In the genomic region with DNA sequence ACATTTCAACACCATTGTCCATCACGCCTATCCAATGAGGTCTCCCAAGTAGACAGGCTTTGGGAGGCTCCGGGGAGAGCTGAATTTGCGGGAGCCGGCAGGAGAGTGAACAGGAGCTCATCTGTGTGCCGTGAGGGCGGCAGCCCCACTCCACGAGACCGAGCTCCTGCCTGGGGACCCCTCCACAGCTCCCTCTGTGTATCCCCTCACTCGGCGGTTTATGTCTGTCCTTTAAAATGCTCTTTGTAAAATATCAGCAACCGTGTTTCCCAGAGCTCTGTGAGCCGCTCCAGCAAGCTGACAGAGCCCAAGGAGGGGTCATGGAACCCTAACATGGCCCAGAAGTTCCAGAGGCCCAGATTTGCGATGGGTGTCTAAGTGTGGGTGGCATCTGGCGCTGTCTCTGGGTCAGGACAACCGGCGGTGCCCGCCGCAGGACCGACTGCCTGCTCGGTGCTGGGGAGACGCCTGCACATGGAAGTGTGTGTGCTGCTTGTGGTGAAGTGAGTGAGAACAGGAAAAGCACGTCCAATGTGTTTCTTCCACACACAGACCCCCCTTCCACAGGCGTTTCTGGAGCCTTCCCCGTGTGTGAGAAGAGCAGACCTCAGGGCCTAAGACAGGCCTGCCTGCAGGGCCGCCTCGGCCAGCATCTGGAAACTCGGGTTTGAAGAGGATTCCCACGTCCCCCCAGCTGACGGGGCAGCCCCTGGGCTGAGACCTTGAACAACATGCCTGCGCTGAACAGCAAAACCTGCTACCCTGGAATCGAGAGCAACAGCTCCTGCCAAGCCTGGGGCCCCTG, we compare ENCODE assay signal across 26 cellular contexts. TPM values are rescaled to one million over a fixed set of nuclear protein-coding genes. Genes with fewer than 3 reads are reported as not detected.
DNase-seq lines count a peak whose midpoint lies in the region; ATAC-seq and TF ChIP-seq lines count a peak whose summit lies in the region.
"Had no signal": no experiment of that assay in that cellular context is flagged by ENCODE, and none has a peak within 500 bp of the region (broad histone marks: within the 10 kb centered on the region; RNA-seq: fewer than 3 reads in every experiment).

No MANE protein-coding gene starts in this region.

- CTCF ChIA-PET in activated CD8-positive, alpha-beta memory T cell treated with anti-CD3 and anti-CD28 coated beads, Interleukin-2, amount 10 ng/mL, durations not matched to agents 7 days and 5 days (lab: Charles Lee): no interaction called here

- no peak overlapping the region for H3K4me3 Mint-ChIP-seq in activated CD8-positive, alpha-beta memory T cell treated with anti-CD3 and anti-CD28 coated beads, Interleukin-2, amount 10 ng/mL, durations not matched to agents 7 days and 5 days
- no peak overlapping the region for H3K4me3 Mint-ChIP-seq in HFFc6
- H3K4me3 Mint-ChIP-seq: activated T-cell treated with anti-CD3 and anti-CD28 coated beads, Interleukin-2, amount 50 U/mL, for 72 hours; dendritic cell treated with granulocyte-macrophage colony-stimulating factor and Interleukin-4, amounts not matched to agents 40 ng/mL and 50 ng/mL, for 4 days had no signal

- DNase-seq in activated CD4-positive, alpha-beta T cell treated with anti-CD3 and anti-CD28 coated beads for 1 hour: peak; percentile 6
- no peak for DNase-seq in activated CD4-positive, alpha-beta T cell treated with anti-CD3 and anti-CD28 coated beads for 4 hours
- DNase-seq in activated CD8-positive, alpha-beta memory T cell treated with anti-CD3 and anti-CD28 coated beads, Interleukin-2, amount 10 ng/mL, durations not matched to agents 7 days and 5 days: peak; percentile 33
- peak in 2 of 3 donors; percentile 0 to 14 for DNase-seq in mucosa of descending colon
- DNase-seq in suprapubic skin (ENCODE audit: low spot score in 2 of 2): peak; percentile 50 to 69
- DNase-seq in activated gamma-delta T cell treated with Interleukin-2 at 50 U/mL for 16 hours: no peak
- DNase-seq in HFFc6: no peak
- DNase-seq: activated T-cell treated with anti-CD3 and anti-CD28 coated beads, Interleukin-2, amount 50 U/mL, for 72 hours; BE2C; Caco-2; foreskin fibroblast; mammary epithelial cell; NCI-H1105 treated with DMSO at 0.1 percent for 48 hours; stimulated activated CD4-positive, alpha-beta T cell treated with anti-CD3 and anti-CD28 coated beads, Interleukin-1b, Interleukin-23, amount 100 ng/mL, for 48 hours; stimulated activated naive CD4-positive, alpha-beta T cell; T-helper 2 cell; trophoblast cell had no signal

- H3K4me1 Mint-ChIP-seq in activated CD8-positive, alpha-beta memory T cell treated with anti-CD3 and anti-CD28 coated beads, Interleukin-2, amount 10 ng/mL, durations not matched to agents 7 days and 5 days: peaks cover 26% of the 10 kb centered on the region
- no peaks in the 10 kb centered on the region for H3K4me1 Mint-ChIP-seq in HFFc6 (ENCODE audit: low read depth)

- no peaks in the 10 kb centered on the region for H3K9me3 ChIP-seq in mucosa of descending colon
- H3K9me3 ChIP-seq in suprapubic skin: no peaks in the 10 kb centered on the region
- H3K9me3 ChIP-seq: BE2C, Caco-2, Peyer's patch had no signal

- H3K4me1 ChIP-seq in mucosa of descending colon (ENCODE audit: low read depth) (no peaks in the 10 kb centered on the region), suprapubic skin (peaks cover 7% of the 10 kb centered on the region)
- H3K4me1 ChIP-seq: BE2C, Caco-2, Peyer's patch, SJSA1 had no signal

- TF ChIP-seq POLR2A in suprapubic skin (IDR thresholded peaks at IDR 0.05): no peak

- 97% methylated on average over 26 of the region's 31 CpGs for WGBS in suprapubic skin

- intact Hi-C loops in mucosa of descending colon (cut with DNase I, micrococcal nuclease): no loop called here

- no peaks in the 10 kb centered on the region for H3K9me3 Mint-ChIP-seq in activated CD8-positive, alpha-beta memory T cell treated with anti-CD3 and anti-CD28 coated beads, Interleukin-2, amount 10 ng/mL, durations not matched to agents 7 days and 5 days (ENCODE audit: low read depth)
- H3K9me3 Mint-ChIP-seq in HFFc6: peaks cover 21% of the 10 kb centered on the region; the same call in 1 of the 2 replicates
- H3K9me3 Mint-ChIP-seq: activated T-cell treated with anti-CD3 and anti-CD28 coated beads, Interleukin-2, amount 50 U/mL, for 72 hours had no signal

- H3K27ac ChIP-seq in suprapubic skin: no peak overlapping the region
- H3K27ac ChIP-seq: 22Rv1, hepatocyte, HL-60, Peyer's patch, SJSA1, WERI-Rb-1 had no signal

- no peaks in the 10 kb centered on the region for H3K27me3 ChIP-seq in suprapubic skin
- H3K27me3 ChIP-seq: BE2C, hepatocyte, Peyer's patch, SJSA1 had no signal

- H3K36me3 ChIP-seq in mucosa of descending colon (ENCODE audit: low read depth) (peaks cover 7% of the 10 kb centered on the region), suprapubic skin (peaks cover 57% of the 10 kb centered on the region)
- H3K36me3 ChIP-seq: BE2C had no signal

- H3K4me3 ChIP-seq in mucosa of descending colon: no peak overlapping the region
- no peak overlapping the region for H3K4me3 ChIP-seq in suprapubic skin
- H3K4me3 ChIP-seq: hepatocyte, Peyer's patch, SJSA1 had no signal

- ATAC-seq in activated CD8-positive, alpha-beta memory T cell treated with anti-CD3 and anti-CD28 coated beads, Interleukin-2, amount 10 ng/mL, durations not matched to agents 7 days and 5 days: no peak
- ATAC-seq in mucosa of descending colon (no peak), GM18858 (IDR thresholded peaks at IDR 0.05; ENCODE audit: unreplicated experiment) (no peak)
- ATAC-seq: activated T-cell treated with anti-CD3 and anti-CD28 coated beads, Interleukin-2, amount 50 U/mL, for 72 hours had no signal

- no peaks in the 10 kb centered on the region for H3K27me3 Mint-ChIP-seq in activated CD8-positive, alpha-beta memory T cell treated with anti-CD3 and anti-CD28 coated beads, Interleukin-2, amount 10 ng/mL, durations not matched to agents 7 days and 5 days
- H3K27me3 Mint-ChIP-seq in HFFc6 (ENCODE audit: insufficient read depth): no peaks in the 10 kb centered on the region; the same call in 1 of the 2 replicates
- H3K27me3 Mint-ChIP-seq: dendritic cell treated with granulocyte-macrophage colony-stimulating factor and Interleukin-4, amounts not matched to agents 40 ng/mL and 50 ng/mL, for 4 days had no signal

- no peak for TF ChIP-seq CTCF in mucosa of descending colon (IDR thresholded peaks at IDR 0.05)
- no peak for TF ChIP-seq CTCF in suprapubic skin (IDR thresholded peaks at IDR 0.05)
- no peak for TF ChIP-seq CTCF in HFFc6 (IDR thresholded peaks at IDR 0.05)

- no peak overlapping the region for H3K27ac Mint-ChIP-seq in activated CD8-positive, alpha-beta memory T cell treated with anti-CD3 and anti-CD28 coated beads, Interleukin-2, amount 10 ng/mL, durations not matched to agents 7 days and 5 days
- no peak overlapping the region for H3K27ac Mint-ChIP-seq in HFFc6
- H3K27ac Mint-ChIP-seq: activated T-cell treated with anti-CD3 and anti-CD28 coated beads, Interleukin-2, amount 50 U/mL, for 72 hours; dendritic cell treated with granulocyte-macrophage colony-stimulating factor and Interleukin-4, amounts not matched to agents 40 ng/mL and 50 ng/mL, for 4 days; natural killer cell had no signal

- H3K36me3 Mint-ChIP-seq in activated CD8-positive, alpha-beta memory T cell treated with anti-CD3 and anti-CD28 coated beads, Interleukin-2, amount 10 ng/mL, durations not matched to agents 7 days and 5 days: peaks cover 27% of the 10 kb centered on the region
- peaks cover 55% of the 10 kb centered on the region for H3K36me3 Mint-ChIP-seq in HFFc6 (ENCODE audit: low read depth)
- H3K36me3 Mint-ChIP-seq: natural killer cell had no signal

- TF ChIP-seq EP300 in suprapubic skin (IDR thresholded peaks at IDR 0.05): no peak

RNA-seq across cellular contexts. Expression of gene SLC66A2, which starts 34.7 kb away (rescaled TPM):
- total RNA-seq in activated CD8-positive, alpha-beta memory T cell treated with anti-CD3 and anti-CD28 coated beads, Interleukin-2, amount 10 ng/mL, durations not matched to agents 7 days and 5 days: 10 to 100 TPM; 23.4 TPM
- 10 to 100 TPM; 54.5 to 90.1 (median 68.6) TPM for total RNA-seq in mucosa of descending colon
- total RNA-seq in suprapubic skin: 10 to 100 TPM; 53.4 to 84.7 (median 79.3) TPM
- 10 to 100 TPM; 26.6 to 41.2 (median 29.9) TPM for total RNA-seq in HFFc6 (2021; fragmentation: NEBNext Ultra II Directional; extraction: Animal tissue kit (Norgen Biotek cat#: 25700))

RNA-seq across cellular contexts. Expression of gene HSBP1L1, which starts 47.7 kb away (rescaled TPM):
- 1 to 10 TPM; 1.1 to 5.0 TPM for total RNA-seq in activated CD8-positive, alpha-beta memory T cell treated with anti-CD3 and anti-CD28 coated beads, Interleukin-2, amount 10 ng/mL, durations not matched to agents 7 days and 5 days
- total RNA-seq in mucosa of descending colon: 10 to 100 TPM; 33.8 to 73.7 (median 68.4) TPM
- total RNA-seq in suprapubic skin: 10 to 100 TPM; 25.0 to 45.7 (median 41.5) TPM
- total RNA-seq in HFFc6 (2021; fragmentation: NEBNext Ultra II Directional; extraction: Animal tissue kit (Norgen Biotek cat#: 25700)): 10 to 100 TPM; 20.7 to 25.6 (median 21.6) TPM

Comparison
In these comparisons a context has a peak if more than half of its experiments do, and no peak if none do; other contexts are left out.
1. DNase-seq: peak in activated CD4-positive, alpha-beta T cell treated with anti-CD3 and anti-CD28 coated beads for 1 hour (single experiment), activated CD8-positive, alpha-beta memory T cell treated with anti-CD3 and anti-CD28 coated beads, Interleukin-2, amount 10 ng/mL, durations not matched to agents 7 days and 5 days (single experiment), mucosa of descending colon (2 of 3) and suprapubic skin (2 of 2); none in activated CD4-positive, alpha-beta T cell treated with anti-CD3 and anti-CD28 coated beads for 4 hours (0 of 2), activated gamma-delta T cell treated with Interleukin-2 at 50 U/mL for 16 hours (single experiment) and HFFc6 (single experiment).